8 cellular contexts compared by ENCODE assay signal in genomic region chr6:11536795-11537194, GRCh38. TPM values are rescaled to one million over a fixed set of nuclear protein-coding genes. Genes with fewer than 3 reads are reported as not detected.
DNase-seq lines count a peak whose midpoint lies in the region; ATAC-seq and TF ChIP-seq lines count a peak whose summit lies in the region.

No MANE protein-coding gene starts in this region.

- WGBS in GM23248 (ENCODE audit: low coverage in 1 of 2, low lambda C conversion rate in 2 of 2, missing lambda C conversion rate in 2 of 2), 2 experiments = 0 to 2% methylated on average over 12 of the region's 12 CpGs

- no peaks in the 10 kb centered on the region for H3K9me3 ChIP-seq in GM23248 (ENCODE audit: low read depth)

- H3K36me3 ChIP-seq in GM23248 (ENCODE audit: low read depth) = no peaks in the 10 kb centered on the region

- H3K27me3 ChIP-seq in GM23248 (replicated peaks; ENCODE audit: insufficient read depth) = no peaks in the 10 kb centered on the region

- peak overlapping the region; percentile 74 for H3K27ac Mint-ChIP-seq in activated B cell treated with CpG ODN at 0.5 μM for 24 hours

- peak overlapping the region; percentile 76 for H2AFZ ChIP-seq in GM23248

- no peaks in the 10 kb centered on the region for H3K9me3 Mint-ChIP-seq in activated B cell treated with CpG ODN at 0.5 μM for 24 hours

- POLR2A ChIA-PET in activated B cell treated with CpG ODN at 0.5 μM for 24 hours (lab: Charles Lee) = no interaction called here

- peaks cover 14% of the 10 kb centered on the region for H3F3A ChIP-seq in GM23248 (ENCODE audit: insufficient read depth)

- H3K4me3 Mint-ChIP-seq in activated B cell treated with CpG ODN at 0.5 μM for 24 hours = peak overlapping the region; percentile 83

- intact Hi-C loops in activated B cell treated with CpG ODN at 0.5 μM for 24 hours (cut with micrococcal nuclease) (loop anchor here (1.0 to 10.0 kb wide), 8 partner anchors 17 to 1002 kb away; partner anchors contain the start of genes NEDD9, SMIM13 and TMEM14B), head of caudate nucleus (cut with DNase I) (loop anchor here (5.0 kb wide), 1 partner anchor 476 kb away; the partner anchor contains the start of gene HIVEP1)

- TF ChIP-seq CTCF in AG09309 (IDR thresholded peaks at IDR 0.05; ENCODE audit: control insufficient read depth, insufficient read depth, low read depth, low read length, missing control alignments) = no peak
- TF ChIP-seq CTCF in activated B cell treated with CpG ODN at 0.5 μM for 24 hours (IDR thresholded peaks at IDR 0.05) = no peak

- no peaks in the 10 kb centered on the region for H4K20me1 ChIP-seq in GM23248 (ENCODE audit: insufficient read depth)

- DNase-seq in AG09309 (ENCODE audit: low read depth) (no peak), GM23248 (peak; percentile 8), activated B cell treated with CpG ODN at 0.5 μM for 24 hours (no peak), head of caudate nucleus (peak in 37 of 42 donors; percentile 10 to 60 (median 31)), skeletal muscle cell (ENCODE audit: low read depth) (no peak), kidney tubule cell (ENCODE audit: low spot score) (no peak), ureter (ENCODE audit: low spot score) (no peak)

- H3K9me2 ChIP-seq in GM23248 (ENCODE audit: insufficient read depth) = no peaks in the 10 kb centered on the region

- peak overlapping the region; percentile 73 for H3K4me2 ChIP-seq in GM23248 (ENCODE audit: unreplicated experiment)

- H3K9ac ChIP-seq in GM23248 = peak overlapping the region; percentile 48

- no peak overlapping the region for H3K27ac ChIP-seq in GM23248

- peaks cover 11% of the 10 kb centered on the region for H3K4me1 Mint-ChIP-seq in activated B cell treated with CpG ODN at 0.5 μM for 24 hours

- CTCF ChIA-PET in activated B cell treated with CpG ODN at 0.5 μM for 24 hours (lab: Charles Lee) = no interaction called here

- in situ Hi-C loops in GM23248 (cut with MboI) = no loop called here

- no peaks in the 10 kb centered on the region for H3K79me2 ChIP-seq in GM23248 (ENCODE audit: insufficient read depth)

- ATAC-seq in activated B cell treated with CpG ODN at 0.5 μM for 24 hours (ENCODE audit: low read depth) (no peak), GM21381 (IDR thresholded peaks at IDR 0.05; ENCODE audit: unreplicated experiment) (no peak)

- H3K4me1 ChIP-seq in GM23248 (ENCODE audit: insufficient read depth) = no peaks in the 10 kb centered on the region; the same call in 1 of the 2 replicates

- H3K4me3 ChIP-seq in AG09309 (ENCODE audit: control insufficient read depth, low read depth, low read length) = peak overlapping the region; percentile 75
- H3K4me3 ChIP-seq in GM23248 = peak overlapping the region; percentile 73
- H3K4me3 ChIP-seq in skeletal muscle cell (ENCODE audit: low read depth, low read length) = peak overlapping the region; percentile 62

- H3K27me3 Mint-ChIP-seq in activated B cell treated with CpG ODN at 0.5 μM for 24 hours = no peaks in the 10 kb centered on the region

- no peaks in the 10 kb centered on the region for H3K36me3 Mint-ChIP-seq in activated B cell treated with CpG ODN at 0.5 μM for 24 hours (ENCODE audit: low read depth)

RNA-seq across cellular contexts. Expression of gene TMEM170B, which starts 0.8 kb away (rescaled TPM):
- 0.54 and 0.63 TPM in 2 replicates for total RNA-seq in GM23248 (2014; rRNA removed; shearing (Covaris generic))
- 0.14 TPM in 2 replicates for polyA plus RNA-seq in GM23248 (2016; fragmentation: Nextera tagmentation; extraction: Ambion mirVana)
- total RNA-seq in activated B cell treated with CpG ODN at 0.5 μM for 24 hours (2.6 and 2.8 TPM in 2 replicates), ureter (2.9 TPM)

Comparison
In these comparisons a context has a peak if more than half of its experiments do, and no peak if none do; other contexts are left out.
1. DNase-seq: peak in GM23248 (single experiment) and head of caudate nucleus (37 of 42); none in AG09309 (single experiment), activated B cell treated with CpG ODN at 0.5 μM for 24 hours (single experiment), skeletal muscle cell (single experiment), kidney tubule cell (single experiment) and ureter (single experiment).
2. Peak in every context shown above with its lines, with median percentiles within 50 percentile points of each other: H3K4me3 ChIP-seq.